Comparison of ENCODE assay signal across 8 cellular contexts in the genomic region with DNA sequence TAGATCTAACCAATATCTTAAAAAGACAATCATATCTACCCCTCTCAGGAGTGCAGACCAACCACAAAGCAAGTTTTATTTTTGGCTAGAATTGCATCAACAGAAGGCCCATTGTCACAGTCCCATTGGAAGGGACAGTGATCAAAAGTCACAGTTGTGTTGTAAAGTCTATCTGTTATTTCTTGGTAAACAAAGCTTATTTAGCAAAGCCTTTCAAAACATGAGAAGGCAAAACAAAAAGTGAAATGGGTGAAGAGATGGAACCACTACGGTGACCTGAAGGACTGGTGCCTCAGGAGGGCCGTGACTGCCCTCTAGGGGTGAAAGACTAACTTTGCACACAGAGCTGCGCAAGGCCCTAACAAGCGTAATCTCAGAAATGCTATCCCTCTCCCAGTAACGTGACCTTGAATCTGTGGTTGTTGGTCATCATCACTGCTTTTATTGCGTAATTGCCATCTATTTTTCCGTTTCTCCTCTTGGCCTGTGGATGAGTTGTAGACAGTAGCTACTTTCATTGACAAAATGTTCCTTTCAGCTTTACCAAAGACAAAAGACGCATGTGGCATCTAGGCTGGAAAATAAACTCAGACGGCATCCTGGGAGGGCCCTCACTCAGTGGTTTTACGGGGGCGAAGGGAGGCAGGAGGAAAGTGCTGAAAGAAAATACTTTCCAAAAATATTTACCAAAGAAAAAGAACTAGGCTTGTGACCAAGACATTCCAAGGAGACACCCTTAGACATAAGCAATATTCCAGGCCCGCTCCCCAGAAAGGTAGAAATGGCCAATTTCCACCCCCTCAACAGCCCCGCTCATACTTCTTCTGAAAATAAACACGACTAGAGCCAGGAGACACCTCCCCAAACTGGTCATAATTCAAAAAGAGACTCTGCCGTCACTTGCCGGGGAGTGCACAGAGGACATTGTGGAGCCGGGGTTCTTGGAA.
DNase-seq lines count a peak whose midpoint lies in the region; ATAC-seq and TF ChIP-seq lines count a peak whose summit lies in the region.

No MANE protein-coding gene starts in this region.

- H3K9ac ChIP-seq in adipocyte (ENCODE audit: low read length) (no peak overlapping the region), rectal smooth muscle tissue (ENCODE audit: low read length) (no peak overlapping the region)

- TF ChIP-seq POLR2A in heart left ventricle (IDR thresholded peaks at IDR 0.05), result no peak

- DNase-seq in GM10266 (ENCODE audit: extremely low spot score) (peak; percentile 56), GOT3 (lab: John Stamatoyannopoulos, UW) (peak; percentile 13), T follicular helper cell (ENCODE audit: low read depth) (peak; percentile 50), adipocyte (ENCODE audit: low read depth) (peak; percentile 92), heart left ventricle (peak; percentile 66 to 82 (median 78)), cerebellar nuclear complex (lab: John Stamatoyannopoulos, UW) (no peak)

- H3K36me3 ChIP-seq in adipocyte (ENCODE audit: control insufficient read depth, insufficient read depth, low read length, severe bottlenecking), result no peaks in the 10 kb centered on the region
- H3K36me3 ChIP-seq in heart left ventricle, result peaks cover 0 to 35% (median 0%) of the 10 kb centered on the region in 9 donors
- H3K36me3 ChIP-seq in rectal smooth muscle tissue (ENCODE audit: control insufficient read depth, insufficient read depth, low read length), result no peaks in the 10 kb centered on the region

- H3K27ac ChIP-seq in heart left ventricle, result peak overlapping the region in 10 of 12 donors; percentile 26 to 83 (median 70)
- peak overlapping the region; percentile 17 for H3K27ac ChIP-seq in rectal smooth muscle tissue (ENCODE audit: low read depth, low read length)

- peak; percentile 80 to 98 (median 94) for ATAC-seq in heart left ventricle

- H3K9me3 ChIP-seq in adipocyte (ENCODE audit: control insufficient read depth, low read length) (peaks cover 7% of the 10 kb centered on the region), heart left ventricle (no peaks in the 10 kb centered on the region)

- peaks cover 4% of the 10 kb centered on the region for H3K4me1 ChIP-seq in adipocyte (ENCODE audit: control insufficient read depth, insufficient read depth, low read length)
- H3K4me1 ChIP-seq in heart left ventricle, result peaks cover 0 to 21% (median 7%) of the 10 kb centered on the region in 12 donors
- peaks cover 2% of the 10 kb centered on the region for H3K4me1 ChIP-seq in rectal smooth muscle tissue (ENCODE audit: control insufficient read depth, insufficient read depth, low read length)

- H3K4me3 ChIP-seq in adipocyte (ENCODE audit: low read length), result no peak overlapping the region
- H3K4me3 ChIP-seq in heart left ventricle, result no peak overlapping the region
- H3K4me3 ChIP-seq in rectal smooth muscle tissue (ENCODE audit: low read length), result no peak overlapping the region

- H3K27me3 ChIP-seq in adipocyte (replicated peaks; ENCODE audit: control insufficient read depth, insufficient read depth, low read length), result no peaks in the 10 kb centered on the region
- no peaks in the 10 kb centered on the region for H3K27me3 ChIP-seq in heart left ventricle
- H3K27me3 ChIP-seq in rectal smooth muscle tissue (ENCODE audit: control insufficient read depth, insufficient read depth, low read length), result no peaks in the 10 kb centered on the region

- peak; percentile 84 for TF ChIP-seq CTCF in GM10266 (IDR thresholded peaks at IDR 0.05; ENCODE audit: control insufficient read depth, insufficient read depth, low read depth, missing control alignments)
- TF ChIP-seq CTCF in LNCAP (IDR thresholded peaks at IDR 0.05), result peak; percentile 92
- TF ChIP-seq CTCF in heart left ventricle (IDR thresholded peaks at IDR 0.05), result peak; percentile 88 to 99 (median 94)

- intact Hi-C loops in heart left ventricle (cut with DNase I), result loop anchor here (1.0 to 5.0 kb wide), 6 partner anchors 106 to 366 kb away; no protein-coding TSS in a partner anchor

- whole genome bisulfite sequencing in heart left ventricle, 4 donors, result 34 to 37% (median 37%) methylated on average over 17 of the region's 17 CpGs

Comparison
In these comparisons a context has a peak if more than half of its experiments do, and no peak if none do; other contexts are left out.
1. DNase-seq: peak in GM10266 (single experiment), GOT3 (single experiment), T follicular helper cell (single experiment), adipocyte (single experiment) and heart left ventricle (5 of 5); none in cerebellar nuclear complex (0 of 2).
2. Peak in every context shown above with its lines, with median percentiles within 50 percentile points of each other: CTCF ChIP-seq.